In genomic region chr13:93660664-93661063, GRCh38 we compare ENCODE assay signal across 17 cellular contexts.
A peak's percentile ranks its signal among the peaks of the same experiment; 100 is the strongest.
DNase-seq lines count a peak whose midpoint lies in the region; ATAC-seq, FAIRE-seq and TF ChIP-seq lines count a peak whose summit lies in the region.
"Had no signal": no experiment of that assay in that cellular context is flagged by ENCODE, and none has a peak within 500 bp of the region (broad histone marks: within the 10 kb centered on the region; RNA-seq: fewer than 3 reads in every experiment).

No MANE protein-coding gene starts in this region.

- no peaks in the 10 kb centered on the region for H3K4me1 ChIP-seq in HepG2 (ENCODE audit: insufficient read depth, low read length)
- H3K4me1 ChIP-seq: A549 had no signal

- no peaks in the 10 kb centered on the region for H3K79me2 ChIP-seq in HepG2 (ENCODE audit: insufficient read depth, low read length)

- H3K9ac ChIP-seq in HepG2 (ENCODE audit: insufficient read depth, low read depth, low read length), result no peak overlapping the region

- in situ Hi-C loops in HepG2 (cut with HindIII; ENCODE audit: extremely low pct_ligation_motif_present, low pct_unique_long_range_greater_than_20kb), result no loop called here

- H4K20me1 ChIP-seq in HepG2 (ENCODE audit: insufficient read depth, low read length), result no peaks in the 10 kb centered on the region

- H3K4me3 ChIP-seq in HepG2 (replicated peaks in 1 of 3; ENCODE audit: insufficient read depth in 1 of 3, low read depth in 2 of 3, low read length in 3 of 3), result no peak overlapping the region
- H3K4me3 ChIP-seq: A549 had no signal

- CTCF ChIA-PET in HepG2 (lab: Yijun Ruan, JAX; ENCODE audit: low intra/inter-chr PET ratio, low total read pairs), result no interaction called here

- TF ChIP-seq EP300 in HepG2 (IDR thresholded peaks at IDR 0.05; ENCODE audit: low read depth in 2 of 2, low read length in 2 of 2) (no peak), HepG2 (CRISPR knock-in tag; IDR thresholded peaks at IDR 0.05; ENCODE audit: borderline replicate concordance) (no peak)

- no peak for TF ChIP-seq RAD21 in HepG2 (CRISPR knock-in tag; IDR thresholded peaks at IDR 0.05)

- no peaks in the 10 kb centered on the region; the same call in 1 of the 2 replicates for H3K9me3 ChIP-seq in HepG2 (ENCODE audit: low read length)
- H3K9me3 ChIP-seq: BE2C had no signal

- BruUV-seq in HepG2 (replicated peaks; lab: Mats Ljungman, UMichigan), result no TSS peak

- no peak overlapping the region for H2AFZ ChIP-seq in HepG2 (ENCODE audit: low read length)

- no peak for TF ChIP-seq POLR2A in HepG2 (IDR thresholded peaks at IDR 0.05; ENCODE audit: insufficient read depth in 1 of 2, low read depth in 2 of 2, low read length in 2 of 2)

- H3K27ac ChIP-seq in HepG2 (ENCODE audit: extremely low read length, insufficient read depth, low read length), result no peak overlapping the region
- H3K27ac ChIP-seq: A549, C4-2B, HL-60 had no signal

- no peak overlapping the region for H3K4me2 ChIP-seq in HepG2 (ENCODE audit: low read depth, low read length)
- H3K4me2 ChIP-seq: A549 had no signal

- intact Hi-C loops in HepG2 (cut with micrococcal nuclease; ENCODE audit: unreplicated experiment), result no loop called here

- no peak for FAIRE-seq in HepG2 (lab: Jason Lieb, UNC)
- FAIRE-seq: A549, GM12892, GM19239, H54 had no signal

- no peaks in the 10 kb centered on the region for H3K36me3 ChIP-seq in HepG2 (replicated peaks in 1 of 2; ENCODE audit: control insufficient read depth in 1 of 2, insufficient read depth in 2 of 2, low read length in 2 of 2)
- H3K36me3 ChIP-seq: BE2C had no signal

- no peaks in the 10 kb centered on the region for H3K27me3 ChIP-seq in HepG2 (ENCODE audit: control insufficient read depth in 1 of 2, insufficient read depth in 2 of 2, low read length in 2 of 2)
- H3K27me3 ChIP-seq: BE2C had no signal

- no peak for ATAC-seq in HepG2
- no peak for ATAC-seq in HG02798 (IDR thresholded peaks at IDR 0.05; ENCODE audit: poor library complexity, unreplicated experiment)
- ATAC-seq: A549, HCT116 had no signal

- no peak for TF ChIP-seq CTCF in HepG2 (CRISPR knock-in tag; IDR thresholded peaks at IDR 0.05)

- POLR2A ChIA-PET in HepG2 (lab: Yijun Ruan, JAX), result no interaction called here

- DNase-seq in SHP77 (lab: John Stamatoyannopoulos, UW) (peak; percentile 41 to 54), SHP77 treated with DMSO at 0.1 percent for 48 hours (lab: John Stamatoyannopoulos, UW) (no peak), NCI-H69 (lab: John Stamatoyannopoulos, UW) (peak; percentile 82), HepG2 (ENCODE audit: low spot score) (no peak), NCI-H146 (lab: John Stamatoyannopoulos, UW) (no peak)
- DNase-seq: BE2C; CD4-positive, alpha-beta memory T cell; DND-41; GDM1 had no signal

TF ChIP-seq in HepG2, 621 proteins besides CTCF, POLR2A, EP300 and RAD21:
- no peak for TF ChIP-seq HDAC2 (CRISPR knock-in tag; IDR thresholded peaks at IDR 0.05)
- TF ChIP-seq ATF4 (CRISPR knock-in tag; IDR thresholded peaks at IDR 0.05), result peak in 1 of 2 experiments; percentile 70; a peak in 2 of 4 replicates
- no peak for TF ChIP-seq ATF1 (CRISPR knock-in tag; IDR thresholded peaks at IDR 0.05)
- no peak for TF ChIP-seq MAZ (IDR thresholded peaks at IDR 0.05; ENCODE audit: borderline replicate concordance, low read depth, low read length)
- TF ChIP-seq MAZ (CRISPR knock-in tag; IDR thresholded peaks at IDR 0.05; ENCODE audit: low read depth), result no peak
- TF ChIP-seq RELA (CRISPR knock-in tag; IDR thresholded peaks at IDR 0.05), result no peak
- no peak for TF ChIP-seq HCFC1 (IDR thresholded peaks at IDR 0.05; ENCODE audit: low read depth, low read length)
- TF ChIP-seq CEBPB (IDR thresholded peaks at IDR 0.05; ENCODE audit: borderline replicate concordance, low read depth, low read length), result peak; percentile 68
- TF ChIP-seq CSRNP2 (CRISPR knock-in tag; conservative IDR thresholded peaks at IDR 0.05; ENCODE audit: low read depth), result no peak
- TF ChIP-seq CEBPG (CRISPR knock-in tag; IDR thresholded peaks at IDR 0.05), result peak; percentile 52
- no peak for TF ChIP-seq ZNF782 (CRISPR knock-in tag; IDR thresholded peaks at IDR 0.05; ENCODE audit: borderline replicate concordance)
- no peak for TF ChIP-seq ZSCAN20 (CRISPR knock-in tag; IDR thresholded peaks at IDR 0.05; ENCODE audit: borderline replicate concordance)
- no peak for TF ChIP-seq SNAPC5 (CRISPR knock-in tag; IDR thresholded peaks at IDR 0.05; ENCODE audit: borderline replicate concordance)
- TF ChIP-seq ZNF10 (CRISPR knock-in tag; IDR thresholded peaks at IDR 0.05; ENCODE audit: borderline replicate concordance, low read depth), result no peak
- no peak for TF ChIP-seq ZNF772 (CRISPR knock-in tag; IDR thresholded peaks at IDR 0.05)
- no peak for TF ChIP-seq SAFB2 (CRISPR knock-in tag; IDR thresholded peaks at IDR 0.05; ENCODE audit: borderline replicate concordance, low read depth)

Comparison
In these comparisons a context has a peak if more than half of its experiments do, and no peak if none do; other contexts are left out.
1. DNase-seq: peak in SHP77 (2 of 2) and NCI-H69 (single experiment); none in SHP77 treated with DMSO at 0.1 percent for 48 hours (single experiment), HepG2 (single experiment) and NCI-H146 (single experiment).